In the genomic region with DNA sequence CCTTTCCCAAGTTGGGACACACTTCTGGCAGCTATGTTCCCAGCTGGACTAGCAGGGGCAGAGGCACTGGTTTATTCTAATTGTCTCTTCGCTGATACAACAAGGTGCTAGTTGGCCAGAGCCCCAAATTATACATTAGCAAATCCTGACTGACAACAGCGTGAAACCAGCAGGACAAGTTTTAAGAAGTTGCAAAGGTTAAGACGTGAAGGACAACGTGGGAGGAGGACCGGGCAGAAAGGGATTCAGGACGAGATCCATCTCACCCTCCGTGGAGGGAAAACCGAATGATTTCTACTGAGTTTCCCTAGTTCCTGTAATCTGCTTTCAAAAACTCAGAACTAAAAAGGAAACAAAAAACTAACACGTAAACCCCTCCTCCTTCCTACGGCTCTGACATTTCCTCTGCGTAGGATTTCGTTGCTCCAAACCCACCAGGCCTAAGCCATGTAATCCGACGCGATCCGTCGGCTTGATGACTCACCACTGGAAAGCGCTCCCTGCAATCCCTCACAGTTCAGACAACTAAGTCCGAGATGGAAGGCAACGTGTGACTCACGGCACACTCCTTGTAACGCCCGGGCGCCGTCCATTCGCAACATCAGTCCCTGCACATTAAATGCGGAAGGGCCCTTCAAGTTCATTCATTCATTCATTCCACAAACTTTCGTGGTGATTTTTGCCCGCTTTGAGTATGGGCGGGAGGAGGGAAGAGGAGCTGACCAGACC, we compare ENCODE assay signal across 8 cellular contexts. TPM values are rescaled to one million over a fixed set of nuclear protein-coding genes. Genes with fewer than 3 reads are reported as not detected.
DNase-seq lines count a peak whose midpoint lies in the region; ATAC-seq, FAIRE-seq and TF ChIP-seq lines count a peak whose summit lies in the region.

No MANE protein-coding gene starts in this region.

- TF ChIP-seq CTCF in spleen (IDR thresholded peaks at IDR 0.05 in 8 of 11, conservative IDR thresholded peaks at IDR 0.05 in 3 of 11): no peak

- peaks cover 4 to 21% (median 9%) of the 10 kb centered on the region in 6 donors for H3K4me1 ChIP-seq in spleen

- ATAC-seq in HG03095 (IDR thresholded peaks at IDR 0.05; ENCODE audit: unreplicated experiment): peak; percentile 45

- no peaks in the 10 kb centered on the region for H3K36me3 ChIP-seq in spleen

- intact Hi-C loops in spleen (cut with DNase I; ENCODE audit: low total_unique reads): no loop called here

- H3K4me3 ChIP-seq in spleen: peak overlapping the region; percentile 65 to 93 (median 81)

- peak; percentile 99 for DNase-seq in NCI-H226
- peak; percentile 41 for DNase-seq in activated CD4-positive, CD25-positive, alpha-beta regulatory T cell treated with anti-CD3 and anti-CD28 coated beads, Interleukin-2, amount 50 U/mL, for 16 hours (ENCODE audit: low read depth, low spot score)
- DNase-seq in central memory CD4-positive, alpha-beta T cell: peak; percentile 75
- peak; percentile 100 for DNase-seq in iris pigment epithelial cell (ENCODE audit: low read depth)
- peak; percentile 87 for DNase-seq in spleen

- FAIRE-seq in A204.1 (lab: Jason Lieb, UNC): peak; percentile 99

- H3K27ac ChIP-seq in spleen: peak overlapping the region; percentile 89 to 93 (median 91)

- peak; percentile 59 for TF ChIP-seq POLR2A in GM18526 (IDR thresholded peaks at IDR 0.05; ENCODE audit: extremely low read depth, insufficient read length)
- TF ChIP-seq POLR2A in spleen (IDR thresholded peaks at IDR 0.05): peak in 1 of 3 donors; percentile 59

- WGBS in spleen, 5 donors: 2 to 4% (median 2%) methylated on average over 30 of the region's 30 CpGs

- H3K27me3 ChIP-seq in spleen (replicated peaks in 1 of 7): no peaks in the 10 kb centered on the region

- H3K9me3 ChIP-seq in spleen: no peaks in the 10 kb centered on the region

RNA-seq across cellular contexts. Expression of gene POGLUT3, which starts 0.7 kb away (rescaled TPM):
- total RNA-seq in spleen: 10 to 100 TPM in 6 of 7 donors, 1 to 10 TPM in 1; 7.8 to 21.0 (median 18.2) TPM
- polyA plus RNA-seq in spleen: 1 to 10 TPM; 3.0 to 5.8 (median 3.9) TPM

RNA-seq across cellular contexts. Expression of gene C11orf65, which starts 30.2 kb away (rescaled TPM):
- total RNA-seq in spleen: 1 to 10 TPM in 1 of 7 donors, under 1 TPM in 5, not detected in 1; 0.27 to 1.0 (median 0.73) TPM
- under 1 TPM; 0.22 to 0.59 (median 0.26) TPM for polyA plus RNA-seq in spleen

Comparison
In these comparisons a context has a peak if more than half of its experiments do, and no peak if none do; other contexts are left out.
1. Peak in every context shown above with its lines: DNase-seq, ATAC-seq, H3K4me3 ChIP-seq and H3K27ac ChIP-seq.
2. DNase-seq: peak in every context shown above with its lines; median percentile 100 in iris pigment epithelial cell; 99 in NCI-H226; 87 in spleen; 75 in central memory CD4-positive, alpha-beta T cell; 41 in activated CD4-positive, CD25-positive, alpha-beta regulatory T cell treated with anti-CD3 and anti-CD28 coated beads, Interleukin-2, amount 50 U/mL, for 16 hours.